In genomic region chr3:46860381-46861292, GRCh38 we compare ENCODE assay signal across 9 cellular contexts. TPM values are rescaled to one million over a fixed set of nuclear protein-coding genes. Genes with fewer than 3 reads are reported as not detected.
DNase-seq lines count a peak whose midpoint lies in the region; ATAC-seq and TF ChIP-seq lines count a peak whose summit lies in the region.
"Had no signal": no experiment of that assay in that cellular context is flagged by ENCODE, and none has a peak within 500 bp of the region (broad histone marks: within the 10 kb centered on the region; RNA-seq: fewer than 3 reads in every experiment).

No MANE protein-coding gene starts in this region.

- H3K27ac ChIP-seq in SK-N-SH (ENCODE audit: low read depth in 2 of 2, low read length in 1 of 2) (no peak overlapping the region), testis (no peak overlapping the region)

- H3K4me3 Mint-ChIP-seq in activated T-cell treated with anti-CD3 and anti-CD28 coated beads, Interleukin-2, amount 50 U/mL, for 72 hours = no peak overlapping the region
- H3K4me3 Mint-ChIP-seq in stimulated activated effector memory CD8-positive, alpha-beta T cell treated with anti-CD3 and anti-CD28 coated beads, Interleukin-12 subunit alpha, Interleukin-12 subunit beta, amount 100 ng/mL, for 72 hours = no peak overlapping the region
- H3K4me3 Mint-ChIP-seq: T-helper 17 cell had no signal

- H3K4me1 Mint-ChIP-seq in activated T-cell treated with anti-CD3 and anti-CD28 coated beads, Interleukin-2, amount 50 U/mL, for 72 hours (ENCODE audit: low read depth) = no peaks in the 10 kb centered on the region
- no peaks in the 10 kb centered on the region for H3K4me1 Mint-ChIP-seq in stimulated activated effector memory CD8-positive, alpha-beta T cell treated with anti-CD3 and anti-CD28 coated beads, Interleukin-12 subunit alpha, Interleukin-12 subunit beta, amount 100 ng/mL, for 72 hours

- H2AFZ ChIP-seq in SK-N-SH (ENCODE audit: low read depth) = no peak overlapping the region

- no peaks in the 10 kb centered on the region for H3F3A ChIP-seq in SK-N-SH (replicated peaks; ENCODE audit: insufficient read depth)

- H3K4me1 ChIP-seq in SK-N-SH (ENCODE audit: control insufficient read depth in 1 of 2, insufficient read depth in 2 of 2, low read depth in 1 of 2, low read length in 1 of 2) (peaks cover 0 to 19% of the 10 kb centered on the region in 2 experiments; a peak in 1 of 4 replicates), testis (peaks cover 5% of the 10 kb centered on the region)

- TF ChIP-seq CTCF in SK-N-SH (IDR thresholded peaks at IDR 0.05) (peak; percentile 52; the same call in 1 of the 2 replicates), testis (IDR thresholded peaks at IDR 0.05) (peak in 1 of 3 experiments; percentile 9)

- H3K27me3 Mint-ChIP-seq in activated T-cell treated with anti-CD3 and anti-CD28 coated beads, Interleukin-2, amount 50 U/mL, for 72 hours (ENCODE audit: low read depth) = peaks cover 7% of the 10 kb centered on the region

- H3K36me3 ChIP-seq in SK-N-SH (replicated peaks in 1 of 2; ENCODE audit: control insufficient read depth in 1 of 2, insufficient read depth in 2 of 2, low read length in 1 of 2) (no peaks in the 10 kb centered on the region), testis (ENCODE audit: low read depth, missing control alignments) (no peaks in the 10 kb centered on the region)

- H3K9me2 ChIP-seq in SK-N-SH = no peaks in the 10 kb centered on the region

- 70% methylated on average over 13 of the region's 22 CpGs for WGBS in SK-N-SH (ENCODE audit: low lambda C conversion rate)
- 93 to 96% methylated on average over 13 to 22 of the region's 22 CpGs for WGBS in testis, 2 donors

- no peaks in the 10 kb centered on the region for H3K9me3 Mint-ChIP-seq in activated T-cell treated with anti-CD3 and anti-CD28 coated beads, Interleukin-2, amount 50 U/mL, for 72 hours
- no peaks in the 10 kb centered on the region for H3K9me3 Mint-ChIP-seq in stimulated activated effector memory CD8-positive, alpha-beta T cell treated with anti-CD3 and anti-CD28 coated beads, Interleukin-12 subunit alpha, Interleukin-12 subunit beta, amount 100 ng/mL, for 72 hours

- no peaks in the 10 kb centered on the region for H3K36me3 Mint-ChIP-seq in activated T-cell treated with anti-CD3 and anti-CD28 coated beads, Interleukin-2, amount 50 U/mL, for 72 hours (ENCODE audit: insufficient read depth in 2 of 2)
- no peaks in the 10 kb centered on the region for H3K36me3 Mint-ChIP-seq in stimulated activated effector memory CD8-positive, alpha-beta T cell treated with anti-CD3 and anti-CD28 coated beads, Interleukin-12 subunit alpha, Interleukin-12 subunit beta, amount 100 ng/mL, for 72 hours

- no peak for TF ChIP-seq EP300 in SK-N-SH (IDR thresholded peaks at IDR 0.05; ENCODE audit: borderline replicate concordance in 1 of 2, low read depth in 1 of 2, low read length in 1 of 2)

- H3K4me2 ChIP-seq in SK-N-SH = no peak overlapping the region

- no peak for TF ChIP-seq POLR2A in testis (IDR thresholded peaks at IDR 0.05)

- H3K4me3 ChIP-seq in SK-N-SH (ENCODE audit: low read depth in 2 of 2, low read length in 1 of 2) (no peak overlapping the region), testis (no peak overlapping the region)

- H3K27me3 ChIP-seq in SK-N-SH (ENCODE audit: insufficient read depth) (0 out of 2 replicates have a peak, but pooled peaks cover 7% of the 10 kb centered on the region), testis (no peaks in the 10 kb centered on the region)

- H4K20me1 ChIP-seq in SK-N-SH (ENCODE audit: insufficient read depth) = no peaks in the 10 kb centered on the region

- no peak for ATAC-seq in activated T-cell treated with anti-CD3 and anti-CD28 coated beads, Interleukin-2, amount 50 U/mL, for 72 hours (replicated peaks in 1 of 2)
- ATAC-seq in HG03432 (IDR thresholded peaks at IDR 0.05; ENCODE audit: unreplicated experiment) = no peak
- ATAC-seq in stimulated activated effector memory CD8-positive, alpha-beta T cell treated with anti-CD3 and anti-CD28 coated beads, Interleukin-12 subunit alpha, Interleukin-12 subunit beta, amount 100 ng/mL, for 72 hours = no peak
- ATAC-seq: T-helper 17 cell had no signal

- peak; percentile 40 for TF ChIP-seq RAD21 in SK-N-SH (IDR thresholded peaks at IDR 0.05; ENCODE audit: low read length)

- H3K27ac Mint-ChIP-seq in activated T-cell treated with anti-CD3 and anti-CD28 coated beads, Interleukin-2, amount 50 U/mL, for 72 hours = no peak overlapping the region
- no peak overlapping the region for H3K27ac Mint-ChIP-seq in stimulated activated effector memory CD8-positive, alpha-beta T cell treated with anti-CD3 and anti-CD28 coated beads, Interleukin-12 subunit alpha, Interleukin-12 subunit beta, amount 100 ng/mL, for 72 hours
- H3K27ac Mint-ChIP-seq: T-helper 17 cell had no signal

- peak; percentile 27 for DNase-seq in activated T-cell treated with anti-CD3 and anti-CD28 coated beads, Interleukin-2, amount 50 U/mL, for 1 hour
- DNase-seq in activated T-cell treated with anti-CD3 and anti-CD28 coated beads, Interleukin-2, amount 50 U/mL, for 72 hours = no peak
- DNase-seq in SK-N-SH (no peak), cardiac septum (ENCODE audit: low spot score) (peak; percentile 75), testis (peak; percentile 17), occipital lobe (lab: John Stamatoyannopoulos, UW) (no peak)
- DNase-seq in stimulated activated effector memory CD8-positive, alpha-beta T cell treated with anti-CD3 and anti-CD28 coated beads, Interleukin-12 subunit alpha, Interleukin-12 subunit beta, amount 100 ng/mL, for 72 hours (ENCODE audit: low spot score in 2 of 2) = no peak

- H3K9ac ChIP-seq in SK-N-SH = no peak overlapping the region

- CTCF ChIA-PET in SK-N-SH (lab: Yijun Ruan, JAX) = interaction anchor here (0.8 to 4.0 kb wide), 8 partner anchors 12 to 158 kb away, joined by 3 to 21 read pairs (median 6); no protein-coding TSS in a partner anchor

- intact Hi-C loops in cardiac septum (cut with DNase I) (loop anchor here (5.0 kb wide), 1 partner anchor 168 kb away; the partner anchor contains the start of gene ALS2CL), testis (cut with DNase I; ENCODE audit: low total_unique reads) (no loop called here)

- POLR2A ChIA-PET in SK-N-SH (lab: Yijun Ruan, JAX) = no interaction called here

- H3K9me3 ChIP-seq in SK-N-SH (no peaks in the 10 kb centered on the region), testis (no peaks in the 10 kb centered on the region)

- no peaks in the 10 kb centered on the region for H3K79me2 ChIP-seq in SK-N-SH (ENCODE audit: insufficient read depth)

TF ChIP-seq in SK-N-SH, 30 proteins besides CTCF, POLR2A, EP300 and RAD21:
- peak; percentile 29; the same call in 1 of the 2 replicates for TF ChIP-seq SMC3 (IDR thresholded peaks at IDR 0.05; ENCODE audit: low read depth, low read length)
- TF ChIP-seq, protein P1, sequence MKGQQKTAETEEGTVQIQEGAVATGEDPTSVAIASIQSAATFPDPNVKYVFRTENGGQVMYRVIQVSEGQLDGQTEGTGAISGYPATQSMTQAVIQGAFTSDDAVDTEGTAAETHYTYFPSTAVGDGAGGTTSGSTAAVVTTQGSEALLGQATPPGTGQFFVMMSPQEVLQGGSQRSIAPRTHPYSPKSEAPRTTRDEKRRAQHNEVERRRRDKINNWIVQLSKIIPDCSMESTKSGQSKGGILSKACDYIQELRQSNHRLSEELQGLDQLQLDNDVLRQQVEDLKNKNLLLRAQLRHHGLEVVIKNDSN (IDR thresholded peaks at IDR 0.05; ENCODE audit: borderline replicate concordance, low read depth) = no peak
TF ChIP-seq in SK-N-SH: peak in this region for 1.

RNA-seq across cellular contexts. Expression of gene MYL3, which starts 2.6 kb away (rescaled TPM):
- total RNA-seq in activated T-cell treated with anti-CD3 and anti-CD28 coated beads, Interleukin-2, amount 50 U/mL, for 72 hours = not detected
- polyA plus RNA-seq in SK-N-SH (2012; rRNA removed) = not detected in 2 replicates
- not detected in 2 replicates for polyA plus RNA-seq in SK-N-SH (2012; cell fraction: cytosol; rRNA removed)
- not detected in 2 replicates for polyA plus RNA-seq in SK-N-SH (2012; cell fraction: nucleus; rRNA removed)
- total RNA-seq in cardiac septum = 3,804 TPM
- total RNA-seq in testis = 1 to 10 TPM; 1.2 to 3.0 TPM
- 14.5 TPM for polyA plus RNA-seq in testis (ENCODE audit: insufficient read depth, low read depth, low replicate concordance)
- total RNA-seq in occipital lobe = not detected
- total RNA-seq: T-helper 17 cell had no signal

RNA-seq across cellular contexts. Expression of gene PTH1R, which starts 16.9 kb away (rescaled TPM):
- not detected for total RNA-seq in activated T-cell treated with anti-CD3 and anti-CD28 coated beads, Interleukin-2, amount 50 U/mL, for 72 hours
- 0.07 and 0.34 TPM in 2 replicates for polyA plus RNA-seq in SK-N-SH (2012; rRNA removed)
- 0.18 and 0.49 TPM in 2 replicates for polyA plus RNA-seq in SK-N-SH (2012; cell fraction: cytosol; rRNA removed)
- 0.61 TPM in 2 replicates for polyA plus RNA-seq in SK-N-SH (2012; cell fraction: nucleus; rRNA removed)
- 5.4 TPM for total RNA-seq in cardiac septum
- 10 to 100 TPM in 1 of 2 donors, 1 to 10 TPM in 1; 8.4 to 11.3 TPM for total RNA-seq in testis
- polyA plus RNA-seq in testis (ENCODE audit: insufficient read depth, low read depth, low replicate concordance) = 10.2 TPM
- total RNA-seq in occipital lobe = 2.3 TPM
- total RNA-seq: T-helper 17 cell had no signal

Comparison
In these comparisons a context has a peak if more than half of its experiments do, and no peak if none do; other contexts are left out.
1. DNase-seq: peak in activated T-cell treated with anti-CD3 and anti-CD28 coated beads, Interleukin-2, amount 50 U/mL, for 1 hour (single experiment), cardiac septum (single experiment) and testis (single experiment); none in activated T-cell treated with anti-CD3 and anti-CD28 coated beads, Interleukin-2, amount 50 U/mL, for 72 hours (0 of 2), SK-N-SH (single experiment), occipital lobe (single experiment) and stimulated activated effector memory CD8-positive, alpha-beta T cell treated with anti-CD3 and anti-CD28 coated beads, Interleukin-12 subunit alpha, Interleukin-12 subunit beta, amount 100 ng/mL, for 72 hours (0 of 2).
2. RNA of gene MYL3, which starts 2.6 kb away (total RNA-seq): 3,804 TPM in cardiac septum (single experiment); 1.2 to 3.0 TPM in testis, not detected in activated T-cell treated with anti-CD3 and anti-CD28 coated beads, Interleukin-2, amount 50 U/mL, for 72 hours and not detected in occipital lobe (single experiment); every median in the first group is over 100 times any median in the second.